Comparison of ENCODE assay signal across 11 cellular contexts in genomic region chr5:122726990-122727616, GRCh38. TPM values are rescaled to one million over a fixed set of nuclear protein-coding genes. Genes with fewer than 3 reads are reported as not detected.
DNase-seq lines count a peak whose midpoint lies in the region; ATAC-seq and TF ChIP-seq lines count a peak whose summit lies in the region.
"Had no signal": no experiment of that assay in that cellular context is flagged by ENCODE, and none has a peak within 500 bp of the region (broad histone marks: within the 10 kb centered on the region; RNA-seq: fewer than 3 reads in every experiment).

No MANE protein-coding gene starts in this region.

- DNase-seq in DMS53 (lab: John Stamatoyannopoulos, UW) (peak; percentile 67), fibroblast of lung (ENCODE audit: low read depth in 2 of 2) (peak; percentile 68 to 88), lower leg skin (ENCODE audit: low spot score in 2 of 2) (no peak), left ventricle myocardium superior (no peak)
- no peak for DNase-seq in activated CD8-positive, alpha-beta memory T cell treated with anti-CD3 and anti-CD28 coated beads, Interleukin-2, amount 50 U/mL, for 4 hours
- no peak for DNase-seq in activated CD4-positive, alpha-beta memory T cell treated with anti-CD3 and anti-CD28 coated beads for 36 hours
- DNase-seq: amniotic stem cell had no signal

- H3K9me3 ChIP-seq in fibroblast of lung (ENCODE audit: control insufficient read depth, insufficient read depth, low read depth, low read length), result no peaks in the 10 kb centered on the region

- H2AFZ ChIP-seq in fibroblast of lung (ENCODE audit: low read length), result no peak overlapping the region

- intact Hi-C loops in lower leg skin (cut with DNase I; ENCODE audit: low total_unique reads) (no loop called here), left ventricle myocardium superior (cut with micrococcal nuclease) (no loop called here)
- intact Hi-C loops in activated CD4-positive, alpha-beta memory T cell treated with anti-CD3 and anti-CD28 coated beads for 36 hours (cut with micrococcal nuclease), result no loop called here

- H3K4me2 ChIP-seq in fibroblast of lung (ENCODE audit: extremely low read depth, insufficient read depth, low read length), result peak overlapping the region; percentile 69

- H3K9me3 Mint-ChIP-seq in activated CD4-positive, alpha-beta memory T cell treated with anti-CD3 and anti-CD28 coated beads for 36 hours, result no peaks in the 10 kb centered on the region

- H3K79me2 ChIP-seq in fibroblast of lung (ENCODE audit: control insufficient read depth, insufficient read depth, low read length), result no peaks in the 10 kb centered on the region

- H3K9ac ChIP-seq in fibroblast of lung (ENCODE audit: insufficient read depth, low read length), result no peak overlapping the region

- H3K4me3 ChIP-seq in fibroblast of lung (replicated peaks in 1 of 4; ENCODE audit: control extremely low read depth in 1 of 4, insufficient read depth in 1 of 4, low read depth in 3 of 4, low read length in 4 of 4) (peak overlapping the region in 1 of 4 experiments; percentile 4), lower leg skin (ENCODE audit: low read depth, poor library complexity, severe bottlenecking) (no peak overlapping the region)
- H3K4me3 ChIP-seq: lung, SK-N-MC had no signal

- H3K4me3 Mint-ChIP-seq in activated CD4-positive, alpha-beta memory T cell treated with anti-CD3 and anti-CD28 coated beads for 36 hours, result no peak overlapping the region

- no peaks in the 10 kb centered on the region for H3K36me3 Mint-ChIP-seq in activated CD4-positive, alpha-beta memory T cell treated with anti-CD3 and anti-CD28 coated beads for 36 hours

- H3K27me3 Mint-ChIP-seq in activated CD4-positive, alpha-beta memory T cell treated with anti-CD3 and anti-CD28 coated beads for 36 hours, result peaks cover 19% of the 10 kb centered on the region

- no peaks in the 10 kb centered on the region for H4K20me1 ChIP-seq in fibroblast of lung (ENCODE audit: control insufficient read depth, extremely low read depth, insufficient read depth, low read length)

- ATAC-seq in GM21447 (IDR thresholded peaks at IDR 0.05; ENCODE audit: unreplicated experiment) (peak; percentile 45), HG03575 (IDR thresholded peaks at IDR 0.05; ENCODE audit: extremely low read depth, insufficient number of reproducible peaks, low FRiP score, unreplicated experiment) (peak; percentile 58), left ventricle myocardium superior (no peak)

- TF ChIP-seq POLR2A in lower leg skin (IDR thresholded peaks at IDR 0.05), result no peak

- POLR2A ChIA-PET in activated CD4-positive, alpha-beta memory T cell treated with anti-CD3 and anti-CD28 coated beads for 36 hours (lab: Charles Lee), result no interaction called here

- WGBS in lower leg skin, 2 donors, result 58 to 59% methylated on average over 5 of the region's 5 CpGs

- H3K4me1 Mint-ChIP-seq in activated CD4-positive, alpha-beta memory T cell treated with anti-CD3 and anti-CD28 coated beads for 36 hours (ENCODE audit: low read depth), result peaks cover 6% of the 10 kb centered on the region

- H3K27me3 ChIP-seq in fibroblast of lung (ENCODE audit: control insufficient read depth, insufficient read depth, low read length), result no peaks in the 10 kb centered on the region

- H3K27ac Mint-ChIP-seq in activated CD4-positive, alpha-beta memory T cell treated with anti-CD3 and anti-CD28 coated beads for 36 hours, result no peak overlapping the region

- CTCF ChIA-PET in activated CD4-positive, alpha-beta memory T cell treated with anti-CD3 and anti-CD28 coated beads for 36 hours (lab: Charles Lee), result no interaction called here

- peaks cover 2% of the 10 kb centered on the region for H3K4me1 ChIP-seq in fibroblast of lung (ENCODE audit: control insufficient read depth, extremely low read depth, insufficient read depth, low read length)

- H3K27ac ChIP-seq in fibroblast of lung (ENCODE audit: insufficient read depth, low read length), result no peak overlapping the region
- H3K27ac ChIP-seq: SK-N-MC had no signal

- no peak for TF ChIP-seq CTCF in fibroblast of lung (conservative IDR thresholded peaks at IDR 0.05 in 1 of 2, IDR thresholded peaks at IDR 0.05 in 1 of 2; ENCODE audit: low read depth in 1 of 2, low read length in 2 of 2)
- TF ChIP-seq CTCF in lower leg skin (IDR thresholded peaks at IDR 0.05), result no peak

- H3K36me3 ChIP-seq in fibroblast of lung (ENCODE audit: control insufficient read depth, insufficient read depth, low read length), result no peaks in the 10 kb centered on the region

RNA-seq across cellular contexts. Expression of gene SNX2, which starts 47.8 kb away (rescaled TPM):
- total RNA-seq in fibroblast of lung (123 and 131 TPM in 2 replicates), lower leg skin (10 to 100 TPM; 35.5 to 44.8 (median 41.6) TPM), left ventricle myocardium superior (38.2 TPM)
- polyA plus RNA-seq in fibroblast of lung, result 73.5 and 75.1 TPM in 2 replicates
- 71.0 and 79.1 TPM in 2 replicates for polyA plus RNA-seq in fibroblast of lung (2012)
- 27.4 and 29.8 TPM in 2 replicates for polyA minus RNA-seq in fibroblast of lung (ENCODE audit: low replicate concordance)
- 10 to 100 TPM; 44.5 to 44.6 TPM for total RNA-seq in activated CD4-positive, alpha-beta memory T cell treated with anti-CD3 and anti-CD28 coated beads for 36 hours

Comparison
In these comparisons a context has a peak if more than half of its experiments do, and no peak if none do; other contexts are left out.
1. DNase-seq: peak in DMS53 (single experiment) and fibroblast of lung (2 of 2); none in lower leg skin (0 of 2), activated CD8-positive, alpha-beta memory T cell treated with anti-CD3 and anti-CD28 coated beads, Interleukin-2, amount 50 U/mL, for 4 hours (single experiment), left ventricle myocardium superior (single experiment) and activated CD4-positive, alpha-beta memory T cell treated with anti-CD3 and anti-CD28 coated beads for 36 hours (single experiment).